Comparison of ENCODE assay signal across 1 cellular context in genomic region chr13:113366031-113366588, GRCh38.
TF ChIP-seq lines count a peak whose summit lies in the region.

No MANE protein-coding gene starts in this region.

TF ChIP-seq in Ishikawa, 13 proteins besides CTCF, POLR2A, EP300 and RAD21 (continued from another document):
- peak; percentile 37; the same call in 1 of the 2 replicates for TF ChIP-seq REST (IDR thresholded peaks at IDR 0.05; ENCODE audit: low read depth)
